Comparison of ENCODE assay signal across 9 cellular contexts in genomic region chr13:32791545-32792172, GRCh38.
A peak's percentile ranks its signal among the peaks of the same experiment; 100 is the strongest.
DNase-seq lines count a peak whose midpoint lies in the region; ATAC-seq and TF ChIP-seq lines count a peak whose summit lies in the region.
"Had no signal": no experiment of that assay in that cellular context is flagged by ENCODE, and none has a peak within 500 bp of the region (broad histone marks: within the 10 kb centered on the region; RNA-seq: fewer than 3 reads in every experiment).

No MANE protein-coding gene starts in this region.

- peak overlapping the region; percentile 66 for H3K4me3 Mint-ChIP-seq in natural killer cell

- no peaks in the 10 kb centered on the region for H3K9me3 ChIP-seq in OCI-LY7 (ENCODE audit: low read length)
- no peaks in the 10 kb centered on the region for H3K9me3 ChIP-seq in tibial nerve
- H3K9me3 ChIP-seq in HAP-1: no peaks in the 10 kb centered on the region

- no peaks in the 10 kb centered on the region for H4K20me1 ChIP-seq in OCI-LY7 (ENCODE audit: insufficient read depth, low read length)

- no peaks in the 10 kb centered on the region for H3K27me3 ChIP-seq in tibial nerve
- no peaks in the 10 kb centered on the region for H3K27me3 ChIP-seq in HAP-1 (ENCODE audit: low read depth)

- no peak overlapping the region for H2AFZ ChIP-seq in OCI-LY7 (ENCODE audit: low read length)

- H3K79me2 ChIP-seq in OCI-LY7 (ENCODE audit: insufficient read depth, low read depth, low read length): no peaks in the 10 kb centered on the region

- intact Hi-C loops in OCI-LY7 (cut with micrococcal nuclease; ENCODE audit: unreplicated experiment): no loop called here
- intact Hi-C loops in natural killer cell (cut with micrococcal nuclease): no loop called here

- no peak for TF ChIP-seq EP300 in tibial nerve (IDR thresholded peaks at IDR 0.05)

- H3K4me1 ChIP-seq in OCI-LY7 (ENCODE audit: insufficient read depth, low read length, poor library complexity, severe bottlenecking) (peaks cover 9% of the 10 kb centered on the region), tibial nerve (no peaks in the 10 kb centered on the region), HAP-1 (no peaks in the 10 kb centered on the region)

- 60 to 62% methylated on average over 8 of the region's 8 CpGs for WGBS in tibial nerve, 2 donors

- in situ Hi-C loops in HAP-1 (cut with MboI; ENCODE audit: low sequenced_read_pairs): no loop called here

- ATAC-seq in HG02571 (IDR thresholded peaks at IDR 0.05; ENCODE audit: unreplicated experiment) (peak; percentile 81), natural killer cell (peak; percentile 34 to 73 (median 65))

- DNase-seq in activated CD4-positive, alpha-beta T cell treated with anti-CD3 and anti-CD28 coated beads for 48 hours: peak; percentile 52
- no peak for DNase-seq in activated CD4-positive, alpha-beta T cell treated with anti-CD3 and anti-CD28 coated beads for 4 hours
- DNase-seq in OCI-LY7 (ENCODE audit: low spot score): peak; percentile 52
- no peak for DNase-seq in natural killer cell
- DNase-seq in tibial nerve (ENCODE audit: low spot score in 2 of 2): no peak
- no peak for DNase-seq in DMS153 treated with DMSO at 0.1 percent for 48 hours (lab: John Stamatoyannopoulos, UW; ENCODE audit: unreplicated experiment)
- DNase-seq in HAP-1 (ENCODE audit: low spot score in 2 of 2): no peak
- DNase-seq: amygdala had no signal

- H3K27ac ChIP-seq in OCI-LY7 (ENCODE audit: low read depth, low read length, poor library complexity, severe bottlenecking): no peak overlapping the region
- H3K27ac ChIP-seq in tibial nerve: no peak overlapping the region

- H3K4me3 ChIP-seq in OCI-LY7 (ENCODE audit: low read depth, low read length, poor library complexity, severe bottlenecking) (no peak overlapping the region), tibial nerve (no peak overlapping the region), HAP-1 (no peak overlapping the region)

- H3K4me2 ChIP-seq in OCI-LY7 (ENCODE audit: low read length): no peak overlapping the region

- no peaks in the 10 kb centered on the region for H3K9me3 Mint-ChIP-seq in natural killer cell

- no peaks in the 10 kb centered on the region for H3K36me3 Mint-ChIP-seq in natural killer cell

- peaks cover 18 to 23% of the 10 kb centered on the region in 2 donors for H3K4me1 Mint-ChIP-seq in natural killer cell

- H3K36me3 ChIP-seq in OCI-LY7 (ENCODE audit: insufficient read depth, low read length) (peaks cover 4% of the 10 kb centered on the region), tibial nerve (peaks cover 0 to 8% (median 0%) of the 10 kb centered on the region in 3 donors), HAP-1 (replicated peaks) (no peaks in the 10 kb centered on the region)

- TF ChIP-seq POLR2A in tibial nerve (IDR thresholded peaks at IDR 0.05): no peak

- CTCF ChIA-PET in OCI-LY7 (lab: Charles Lee; ENCODE audit: unreplicated experiment): no interaction called here

- H3K27ac Mint-ChIP-seq in natural killer cell: peak overlapping the region; percentile 25 to 49

- POLR2A ChIA-PET in OCI-LY7 (lab: Charles Lee): no interaction called here

- no peaks in the 10 kb centered on the region for H3K27me3 Mint-ChIP-seq in natural killer cell (ENCODE audit: low read depth in 2 of 2)

- BruUV-seq in OCI-LY7 (replicated peaks; lab: Mats Ljungman, UMichigan): no TSS peak

- TF ChIP-seq CTCF in OCI-LY7 (conservative IDR thresholded peaks at IDR 0.05; ENCODE audit: low read length): no peak
- no peak for TF ChIP-seq CTCF in natural killer cell (IDR thresholded peaks at IDR 0.05)
- no peak for TF ChIP-seq CTCF in tibial nerve (IDR thresholded peaks at IDR 0.05)

- no peaks in the 10 kb centered on the region for H3K9me2 ChIP-seq in OCI-LY7 (ENCODE audit: insufficient read depth, low read length)

Comparison
In these comparisons a context has a peak if more than half of its experiments do, and no peak if none do; other contexts are left out.
1. DNase-seq: peak in activated CD4-positive, alpha-beta T cell treated with anti-CD3 and anti-CD28 coated beads for 48 hours (single experiment) and OCI-LY7 (single experiment); none in activated CD4-positive, alpha-beta T cell treated with anti-CD3 and anti-CD28 coated beads for 4 hours (0 of 2), natural killer cell (single experiment), tibial nerve (0 of 2), DMS153 treated with DMSO at 0.1 percent for 48 hours (single experiment) and HAP-1 (0 of 2).